In the genomic region with DNA sequence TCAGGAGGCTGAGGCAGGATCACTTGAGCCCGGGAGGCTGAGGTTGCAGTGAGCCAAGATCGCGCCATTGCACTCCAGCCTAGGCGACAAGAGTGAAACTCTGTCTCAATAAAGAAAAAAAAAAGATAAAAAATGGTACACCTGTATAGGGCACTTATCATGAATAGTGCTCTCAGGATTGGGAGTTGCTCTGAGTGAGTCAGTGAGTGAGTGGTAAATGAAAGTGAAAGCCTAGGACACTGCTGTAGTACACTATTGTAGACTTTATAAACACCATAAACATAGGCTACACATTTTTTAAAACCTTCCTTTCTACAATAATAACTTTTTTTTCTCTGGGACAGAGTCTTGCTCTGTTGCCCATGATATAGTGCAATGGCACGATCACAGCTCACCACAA, we compare ENCODE assay signal across 11 cellular contexts. TPM values are rescaled to one million over a fixed set of nuclear protein-coding genes. Genes with fewer than 3 reads are reported as not detected.
DNase-seq lines count a peak whose midpoint lies in the region; ATAC-seq and TF ChIP-seq lines count a peak whose summit lies in the region.
"Had no signal": no experiment of that assay in that cellular context is flagged by ENCODE, and none has a peak within 500 bp of the region (broad histone marks: within the 10 kb centered on the region; RNA-seq: fewer than 3 reads in every experiment).

No MANE protein-coding gene starts in this region.

- peak overlapping the region in 1 of 2 donors; percentile 75 for H3K27ac Mint-ChIP-seq in activated naive CD4-positive, alpha-beta T cell treated with anti-CD3 and anti-CD28 coated beads, Interleukin-2, amount 50 U/mL, for 72 hours
- no peak overlapping the region for H3K27ac Mint-ChIP-seq in activated naive CD4-positive, alpha-beta T cell treated with anti-CD3 and anti-CD28 coated beads for 36 hours

- no TSS peak for BruUV-seq in OCI-LY7 (replicated peaks; lab: Mats Ljungman, UMichigan)

- peaks cover 0 to 1% of the 10 kb centered on the region in 2 donors for H3K36me3 Mint-ChIP-seq in activated naive CD4-positive, alpha-beta T cell treated with anti-CD3 and anti-CD28 coated beads, Interleukin-2, amount 50 U/mL, for 72 hours
- no peaks in the 10 kb centered on the region for H3K36me3 Mint-ChIP-seq in activated naive CD4-positive, alpha-beta T cell treated with anti-CD3 and anti-CD28 coated beads for 36 hours (ENCODE audit: low read depth)

- TF ChIP-seq EP300 in transverse colon (IDR thresholded peaks at IDR 0.05; ENCODE audit: low read depth): no peak

- no peaks in the 10 kb centered on the region for H3K27me3 Mint-ChIP-seq in activated naive CD4-positive, alpha-beta T cell treated with anti-CD3 and anti-CD28 coated beads for 36 hours (ENCODE audit: low read depth)

- no peaks in the 10 kb centered on the region for H4K20me1 ChIP-seq in OCI-LY7 (ENCODE audit: insufficient read depth, low read length)

- H3K27ac ChIP-seq in thymus (ENCODE audit: low read depth) (peak overlapping the region; percentile 9), OCI-LY7 (ENCODE audit: low read depth, low read length, poor library complexity, severe bottlenecking) (no peak overlapping the region), transverse colon (no peak overlapping the region)

- H3K79me2 ChIP-seq in OCI-LY7 (ENCODE audit: insufficient read depth, low read depth, low read length): no peaks in the 10 kb centered on the region

- no peak for DNase-seq in activated naive CD4-positive, alpha-beta T cell treated with anti-CD3 and anti-CD28 coated beads, Interleukin-2, amount 50 U/mL, for 72 hours (ENCODE audit: low spot score in 2 of 2)
- no peak for DNase-seq in activated naive CD4-positive, alpha-beta T cell treated with anti-CD3 and anti-CD28 coated beads for 36 hours
- DNase-seq in amniotic epithelial cell (ENCODE audit: low read depth): peak; percentile 14
- DNase-seq in OCI-LY7 (ENCODE audit: low spot score): no peak
- DNase-seq in transverse colon: no peak
- DNase-seq: aorta, NCI-H526 treated with DMSO at 0.1 percent for 48 hours, T1000 had no signal

- H3K9me3 ChIP-seq in thymus (ENCODE audit: control insufficient read depth): no peaks in the 10 kb centered on the region
- H3K9me3 ChIP-seq in OCI-LY7 (ENCODE audit: low read length): no peaks in the 10 kb centered on the region
- H3K9me3 ChIP-seq in transverse colon: no peaks in the 10 kb centered on the region

- POLR2A ChIA-PET in OCI-LY7 (lab: Charles Lee): interaction anchor here (0.6 to 1.2 kb wide), 2 partner anchors 43 to 1263 kb away, joined by 3 read pairs; no protein-coding TSS in a partner anchor

- H3K4me2 ChIP-seq in OCI-LY7 (ENCODE audit: low read length): no peak overlapping the region

- no peaks in the 10 kb centered on the region for H3K4me1 ChIP-seq in thymus (ENCODE audit: control insufficient read depth, insufficient read depth, low read length)
- H3K4me1 ChIP-seq in OCI-LY7 (ENCODE audit: insufficient read depth, low read length, poor library complexity, severe bottlenecking): no peaks in the 10 kb centered on the region
- peaks cover 0 to 19% (median 0%) of the 10 kb centered on the region in 4 donors for H3K4me1 ChIP-seq in transverse colon

- peak; percentile 93 to 94 for ATAC-seq in activated naive CD4-positive, alpha-beta T cell treated with anti-CD3 and anti-CD28 coated beads, Interleukin-2, amount 50 U/mL, for 72 hours
- ATAC-seq in HG02759 (IDR thresholded peaks at IDR 0.05; ENCODE audit: unreplicated experiment): peak; percentile 55
- no peak for ATAC-seq in HG03342 (IDR thresholded peaks at IDR 0.05; ENCODE audit: unreplicated experiment)

- TF ChIP-seq POLR2A in transverse colon (IDR thresholded peaks at IDR 0.05): no peak

- WGBS in thymus: over 99% methylated on average over 5 of the region's 5 CpGs
- WGBS in transverse colon (ENCODE audit: low coverage in 1 of 2), 2 donors: 93 to 94% methylated on average over 3 to 5 of the region's 5 CpGs

- H2AFZ ChIP-seq in OCI-LY7 (ENCODE audit: low read length): no peak overlapping the region

- H3K9me3 Mint-ChIP-seq in activated naive CD4-positive, alpha-beta T cell treated with anti-CD3 and anti-CD28 coated beads, Interleukin-2, amount 50 U/mL, for 72 hours: no peaks in the 10 kb centered on the region
- no peaks in the 10 kb centered on the region for H3K9me3 Mint-ChIP-seq in activated naive CD4-positive, alpha-beta T cell treated with anti-CD3 and anti-CD28 coated beads for 36 hours

- H3K4me3 Mint-ChIP-seq in activated naive CD4-positive, alpha-beta T cell treated with anti-CD3 and anti-CD28 coated beads for 36 hours: no peak overlapping the region

- no peaks in the 10 kb centered on the region for H3K27me3 ChIP-seq in thymus (ENCODE audit: control insufficient read depth, insufficient read depth)
- H3K27me3 ChIP-seq in transverse colon: no peaks in the 10 kb centered on the region

- in situ Hi-C loops in transverse colon (cut with MboI; ENCODE audit: low pct_ligation_motif_present in 1 of 4, low pct_unique_long_range_greater_than_20kb in 1 of 4, low sequenced_read_pairs in 3 of 4): no loop called here

- no peaks in the 10 kb centered on the region for H3K9me2 ChIP-seq in OCI-LY7 (ENCODE audit: insufficient read depth, low read length)

- intact Hi-C loops in activated naive CD4-positive, alpha-beta T cell treated with anti-CD3 and anti-CD28 coated beads for 36 hours (cut with micrococcal nuclease): no loop called here
- intact Hi-C loops in OCI-LY7 (cut with micrococcal nuclease; ENCODE audit: unreplicated experiment): no loop called here
- intact Hi-C loops in transverse colon (cut with DNase I; ENCODE audit: low total_unique reads): no loop called here

- H3K4me1 Mint-ChIP-seq in activated naive CD4-positive, alpha-beta T cell treated with anti-CD3 and anti-CD28 coated beads for 36 hours (ENCODE audit: low read depth): no peaks in the 10 kb centered on the region

- no peaks in the 10 kb centered on the region for H3K36me3 ChIP-seq in thymus (ENCODE audit: control insufficient read depth, insufficient read depth)
- H3K36me3 ChIP-seq in OCI-LY7 (ENCODE audit: insufficient read depth, low read length): no peaks in the 10 kb centered on the region; the same call in 1 of the 2 replicates
- H3K36me3 ChIP-seq in transverse colon: no peaks in the 10 kb centered on the region

- H3K4me3 ChIP-seq in thymus (ENCODE audit: low read length) (no peak overlapping the region), OCI-LY7 (ENCODE audit: low read depth, low read length, poor library complexity, severe bottlenecking) (no peak overlapping the region), transverse colon (no peak overlapping the region)

- CTCF ChIA-PET in activated naive CD4-positive, alpha-beta T cell treated with anti-CD3 and anti-CD28 coated beads for 36 hours (lab: Charles Lee): interaction anchor here (0.6 to 0.7 kb wide), 3 partner anchors 17 to 207 kb away, joined by 3 to 4 read pairs (median 4); no protein-coding TSS in a partner anchor
- CTCF ChIA-PET in OCI-LY7 (lab: Charles Lee; ENCODE audit: unreplicated experiment): no interaction called here

- TF ChIP-seq CTCF in OCI-LY7 (conservative IDR thresholded peaks at IDR 0.05; ENCODE audit: low read length): no peak
- TF ChIP-seq CTCF in transverse colon (IDR thresholded peaks at IDR 0.05): no peak

RNA-seq across cellular contexts. Expression of a gene that starts 16.8 kb away (rescaled TPM):
- 10 to 100 TPM; 17.0 to 24.5 TPM for total RNA-seq in activated naive CD4-positive, alpha-beta T cell treated with anti-CD3 and anti-CD28 coated beads, Interleukin-2, amount 50 U/mL, for 72 hours
- total RNA-seq in activated naive CD4-positive, alpha-beta T cell treated with anti-CD3 and anti-CD28 coated beads for 36 hours: 1 to 10 TPM; 5.4 to 6.3 TPM
- 9.8 TPM for polyA plus RNA-seq in thymus
- 7.1 and 11.8 TPM in 2 replicates for total RNA-seq in OCI-LY7 (2014; rRNA removed; shearing (Covaris generic))
- total RNA-seq in OCI-LY7 (2022) (17.1 and 18.8 TPM in 2 replicates), transverse colon (10 to 100 TPM in 2 of 4 donors, 1 to 10 TPM in 2; 1.5 to 17.8 (median 6.9) TPM)
